8 cellular contexts compared by ENCODE assay signal in genomic region chr6:149862901-149863595, GRCh38. TPM values are rescaled to one million over a fixed set of nuclear protein-coding genes. Genes with fewer than 3 reads are reported as not detected.
DNase-seq lines count a peak whose midpoint lies in the region; ATAC-seq and TF ChIP-seq lines count a peak whose summit lies in the region.

No MANE protein-coding gene starts in this region.

- peaks cover 8% of the 10 kb centered on the region for H3K4me1 ChIP-seq in prostate gland (replicated peaks)

- peak overlapping the region; percentile 52 for H3K9ac ChIP-seq in SK-N-MC (ENCODE audit: insufficient read length)

- no peaks in the 10 kb centered on the region for H3K27me3 ChIP-seq in prostate gland (replicated peaks; ENCODE audit: insufficient read depth)

- under 1% methylated on average over 44 of the region's 54 CpGs for WGBS in prostate gland

- no peaks in the 10 kb centered on the region for H3K36me3 ChIP-seq in SK-N-MC (ENCODE audit: insufficient read depth, low read length)
- no peaks in the 10 kb centered on the region for H3K36me3 ChIP-seq in prostate gland

- TF ChIP-seq POLR2A in prostate gland (IDR thresholded peaks at IDR 0.05) = peak; percentile 39

- peak overlapping the region; percentile 95 for H3K4me3 ChIP-seq in SK-N-MC
- peak overlapping the region; percentile 54 for H3K4me3 ChIP-seq in astrocyte of the spinal cord (ENCODE audit: low read depth, low read length)
- H3K4me3 ChIP-seq in prostate gland = peak overlapping the region; percentile 68 to 75

- ATAC-seq in GM21390 (IDR thresholded peaks at IDR 0.05; ENCODE audit: unreplicated experiment) = peak; percentile 30

- in situ Hi-C loops in Caki2 (cut with HindIII; ENCODE audit: low pct_unique_long_range_greater_than_20kb, low sequenced_read_pairs) (no loop called here), astrocyte of the spinal cord (cut with HindIII; ENCODE audit: low sequenced_read_pairs) (no loop called here)

- DNase-seq in Caki2 (ENCODE audit: low read depth) = peak; percentile 68
- peak; percentile 56 for DNase-seq in HuH-7 (ENCODE audit: low spot score)
- no peak for DNase-seq in SK-N-MC (ENCODE audit: low read depth, low spot score)
- peak; percentile 76 for DNase-seq in astrocyte of the spinal cord (ENCODE audit: low read depth, low spot score)
- peak; percentile 56 to 71 for DNase-seq in hippocampal formation (lab: John Stamatoyannopoulos, UW)
- peak; percentile 77 for DNase-seq in prostate gland (ENCODE audit: low spot score)
- DNase-seq in cortex of kidney (lab: John Stamatoyannopoulos, UW) = no peak

- no peak for TF ChIP-seq CTCF in astrocyte of the spinal cord (IDR thresholded peaks at IDR 0.05; ENCODE audit: low read depth, low read length)
- TF ChIP-seq CTCF in prostate gland (IDR thresholded peaks at IDR 0.05) = no peak

- H3K9me3 ChIP-seq in SK-N-MC (ENCODE audit: low read depth, low read length) (no peaks in the 10 kb centered on the region), prostate gland (no peaks in the 10 kb centered on the region)

- H3K27ac ChIP-seq in SK-N-MC = no peak overlapping the region
- peak overlapping the region; percentile 86 to 95 for H3K27ac ChIP-seq in prostate gland

- intact Hi-C loops in prostate gland (cut with DNase I) = loop anchor here (2.0 to 10.0 kb wide), 3 partner anchors 26 to 298 kb away; partner anchors contain the start of gene GINM1

RNA-seq across cellular contexts. Expression of gene LRP11, which starts 1.1 kb away (rescaled TPM):
- total RNA-seq in Caki2 (2014; rRNA removed; shearing (Covaris generic); ENCODE audit: low replicate concordance) = 18.8 and 23.2 TPM in 2 replicates
- 10 to 100 TPM; 52.7 to 76.3 TPM for total RNA-seq in prostate gland

RNA-seq across cellular contexts. Expression of gene RAET1E, which starts 34.9 kb away (rescaled TPM):
- total RNA-seq in Caki2 (2014; rRNA removed; shearing (Covaris generic); ENCODE audit: low replicate concordance) = not detected in 2 replicates
- under 1 TPM; 0.23 to 0.77 TPM for total RNA-seq in prostate gland

RNA-seq across cellular contexts. Expression of gene RAET1G, which starts 59.9 kb away (rescaled TPM):
- total RNA-seq in Caki2 (2014; rRNA removed; shearing (Covaris generic); ENCODE audit: low replicate concordance) = not detected in 2 replicates
- 1 to 10 TPM in 1 of 2 donors, not detected in 1; 4.4 TPM for total RNA-seq in prostate gland

Comparison
In these comparisons a context has a peak if more than half of its experiments do, and no peak if none do; other contexts are left out.
1. DNase-seq: peak in Caki2 (single experiment), HuH-7 (single experiment), astrocyte of the spinal cord (single experiment), hippocampal formation (2 of 2) and prostate gland (single experiment); none in SK-N-MC (single experiment) and cortex of kidney (single experiment).
2. Peak in every context shown above with its lines, with median percentiles within 50 percentile points of each other: H3K4me3 ChIP-seq.